Comparison of ENCODE assay signal across 9 cellular contexts in genomic region chr14:38078393-38078792, GRCh38.
DNase-seq lines count a peak whose midpoint lies in the region; ATAC-seq and TF ChIP-seq lines count a peak whose summit lies in the region.
"Had no signal": no experiment of that assay in that cellular context is flagged by ENCODE, and none has a peak within 500 bp of the region (broad histone marks: within the 10 kb centered on the region; RNA-seq: fewer than 3 reads in every experiment).

No MANE protein-coding gene starts in this region.

- no peak overlapping the region for H2AFZ ChIP-seq in MM.1S (ENCODE audit: low read length)

- H3K9me2 ChIP-seq in MM.1S (replicated peaks; ENCODE audit: insufficient read depth, low read length), result no peaks in the 10 kb centered on the region

- H3K27me3 Mint-ChIP-seq in naive thymus-derived CD8-positive, alpha-beta T cell, result no peaks in the 10 kb centered on the region

- POLR2A ChIA-PET in naive thymus-derived CD8-positive, alpha-beta T cell (lab: Charles Lee), result interaction anchor here (1.1 to 6.4 kb wide), 5 partner anchors 11 to 48 kb away, joined by 3 to 45 read pairs (median 5); no protein-coding TSS in a partner anchor

- H3F3A ChIP-seq in MM.1S (ENCODE audit: insufficient read depth, low read length), result no peaks in the 10 kb centered on the region

- peak overlapping the region; percentile 90 to 97 (median 94) for H3K27ac Mint-ChIP-seq in naive thymus-derived CD8-positive, alpha-beta T cell

- no peaks in the 10 kb centered on the region for H3K4me1 ChIP-seq in MM.1S (ENCODE audit: low read length)
- no peaks in the 10 kb centered on the region for H3K4me1 ChIP-seq in HAP-1

- H3K4me1 Mint-ChIP-seq in naive thymus-derived CD8-positive, alpha-beta T cell, result peaks cover 42 to 72% (median 65%) of the 10 kb centered on the region in 4 donors

- H3K9me3 ChIP-seq in MM.1S (replicated peaks; ENCODE audit: insufficient read depth, low read length), result no peaks in the 10 kb centered on the region
- no peaks in the 10 kb centered on the region for H3K9me3 ChIP-seq in HAP-1

- no peak overlapping the region for H3K27ac ChIP-seq in MM.1S (ENCODE audit: low read length)

- no peaks in the 10 kb centered on the region for H4K20me1 ChIP-seq in MM.1S (ENCODE audit: insufficient read depth, low read length)

- H3K27me3 ChIP-seq in MM.1S (replicated peaks; ENCODE audit: insufficient read depth, low read length) (no peaks in the 10 kb centered on the region), HAP-1 (ENCODE audit: low read depth) (no peaks in the 10 kb centered on the region)

- H3K36me3 Mint-ChIP-seq in naive thymus-derived CD8-positive, alpha-beta T cell, result peaks cover 0 to 7% (median 4%) of the 10 kb centered on the region in 3 donors

- H3K9me3 Mint-ChIP-seq in naive thymus-derived CD8-positive, alpha-beta T cell, result peaks cover 0 to 8% (median 5%) of the 10 kb centered on the region in 9 donors

- ATAC-seq in naive thymus-derived CD8-positive, alpha-beta T cell, result peak; percentile 82 to 90

- TF ChIP-seq CTCF in MM.1S (IDR thresholded peaks at IDR 0.05; ENCODE audit: low read length), result no peak

- H3K4me3 ChIP-seq in MM.1S (ENCODE audit: low read length) (no peak overlapping the region), HAP-1 (no peak overlapping the region)

- H3K9ac ChIP-seq in MM.1S (ENCODE audit: low read length), result no peak overlapping the region

- H3K79me2 ChIP-seq in MM.1S (ENCODE audit: low read length), result no peaks in the 10 kb centered on the region

- in situ Hi-C loops in HAP-1 (cut with MboI; ENCODE audit: low sequenced_read_pairs), result no loop called here

- H3K4me2 ChIP-seq in MM.1S (ENCODE audit: low read depth, low read length), result no peak overlapping the region

- peak overlapping the region; percentile 51 to 84 (median 76) for H3K4me3 Mint-ChIP-seq in naive thymus-derived CD8-positive, alpha-beta T cell

- DNase-seq in NCI-H82 (lab: John Stamatoyannopoulos, UW), result peak; percentile 6
- no peak for DNase-seq in NCI-H82 treated with DMSO at 0.1 percent for 48 hours (lab: John Stamatoyannopoulos, UW; ENCODE audit: unreplicated experiment)
- DNase-seq in MM.1S, result peak; percentile 25
- peak; percentile 45 for DNase-seq in activated T-helper 1 cell treated with Interleukin-2 at 50 U/mL for 16 hours (ENCODE audit: low read depth)
- peak; percentile 5 to 89 (median 77) for DNase-seq in naive thymus-derived CD8-positive, alpha-beta T cell
- DNase-seq in NCI-H526 treated with DMSO at 0.1 percent for 48 hours (lab: John Stamatoyannopoulos, UW), result no peak
- no peak for DNase-seq in stimulated activated CD4-positive, alpha-beta T cell treated with anti-CD3 and anti-CD28 coated beads, Interleukin-4, amount 100 ng/mL, for 4 hours
- DNase-seq in HAP-1 (ENCODE audit: low spot score in 2 of 2), result no peak
- DNase-seq: NCI-H1694 treated with DMSO at 0.1 percent for 48 hours had no signal

- H3K36me3 ChIP-seq in MM.1S (replicated peaks; ENCODE audit: insufficient read depth, low read length) (no peaks in the 10 kb centered on the region), HAP-1 (replicated peaks) (no peaks in the 10 kb centered on the region)

Comparison
In these comparisons a context has a peak if more than half of its experiments do, and no peak if none do; other contexts are left out.
1. DNase-seq: peak in NCI-H82 (single experiment), MM.1S (single experiment), activated T-helper 1 cell treated with Interleukin-2 at 50 U/mL for 16 hours (single experiment) and naive thymus-derived CD8-positive, alpha-beta T cell (10 of 10); none in NCI-H82 treated with DMSO at 0.1 percent for 48 hours (single experiment), NCI-H526 treated with DMSO at 0.1 percent for 48 hours (single experiment), stimulated activated CD4-positive, alpha-beta T cell treated with anti-CD3 and anti-CD28 coated beads, Interleukin-4, amount 100 ng/mL, for 4 hours (0 of 2) and HAP-1 (0 of 2).